In the genomic region with DNA sequence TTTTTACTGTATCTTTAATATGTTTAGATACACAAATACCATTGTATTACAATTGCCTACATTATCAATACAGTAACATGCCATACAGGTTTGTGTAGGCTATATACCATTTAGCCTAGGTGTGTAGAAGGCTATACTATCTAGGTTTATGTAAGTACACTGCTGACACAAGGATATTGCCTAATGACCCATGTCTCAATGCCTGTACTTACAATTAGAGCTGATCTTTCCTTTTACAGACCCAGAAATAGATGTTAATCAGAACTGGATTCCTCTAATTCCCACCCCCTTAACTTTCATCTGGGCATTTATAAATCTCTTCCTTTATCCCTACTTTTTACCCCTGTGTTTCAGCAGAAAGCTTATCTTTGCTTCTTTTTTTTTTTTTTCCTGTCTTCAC, we compare ENCODE assay signal across 2 cellular contexts.
TF ChIP-seq lines count a peak whose summit lies in the region.

No MANE protein-coding gene starts in this region.

TF ChIP-seq in IMR-90, 13 proteins besides CTCF, POLR2A, EP300 and RAD21:
- TF ChIP-seq, protein P1, sequence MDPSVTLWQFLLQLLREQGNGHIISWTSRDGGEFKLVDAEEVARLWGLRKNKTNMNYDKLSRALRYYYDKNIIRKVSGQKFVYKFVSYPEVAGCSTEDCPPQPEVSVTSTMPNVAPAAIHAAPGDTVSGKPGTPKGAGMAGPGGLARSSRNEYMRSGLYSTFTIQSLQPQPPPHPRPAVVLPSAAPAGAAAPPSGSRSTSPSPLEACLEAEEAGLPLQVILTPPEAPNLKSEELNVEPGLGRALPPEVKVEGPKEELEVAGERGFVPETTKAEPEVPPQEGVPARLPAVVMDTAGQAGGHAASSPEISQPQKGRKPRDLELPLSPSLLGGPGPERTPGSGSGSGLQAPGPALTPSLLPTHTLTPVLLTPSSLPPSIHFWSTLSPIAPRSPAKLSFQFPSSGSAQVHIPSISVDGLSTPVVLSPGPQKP (IDR thresholded peaks at IDR 0.05; ENCODE audit: borderline replicate concordance, low read depth, low read length): no peak

TF ChIP-seq in HepG2, 621 proteins besides CTCF, POLR2A, EP300 and RAD21:
- TF ChIP-seq NPAS2 (CRISPR knock-in tag; IDR thresholded peaks at IDR 0.05; ENCODE audit: borderline replicate concordance) (no peak), KDM1A (CRISPR knock-in tag; IDR thresholded peaks at IDR 0.05) (no peak), HDAC6 (IDR thresholded peaks at IDR 0.05; ENCODE audit: low read depth, low read length) (no peak), ZNF331 (CRISPR knock-in tag; IDR thresholded peaks at IDR 0.05) (no peak), ZNF460 (CRISPR knock-in tag; IDR thresholded peaks at IDR 0.05; ENCODE audit: borderline replicate concordance) (no peak)
